ENCODE assay signal across 11 cellular contexts in the genomic region with DNA sequence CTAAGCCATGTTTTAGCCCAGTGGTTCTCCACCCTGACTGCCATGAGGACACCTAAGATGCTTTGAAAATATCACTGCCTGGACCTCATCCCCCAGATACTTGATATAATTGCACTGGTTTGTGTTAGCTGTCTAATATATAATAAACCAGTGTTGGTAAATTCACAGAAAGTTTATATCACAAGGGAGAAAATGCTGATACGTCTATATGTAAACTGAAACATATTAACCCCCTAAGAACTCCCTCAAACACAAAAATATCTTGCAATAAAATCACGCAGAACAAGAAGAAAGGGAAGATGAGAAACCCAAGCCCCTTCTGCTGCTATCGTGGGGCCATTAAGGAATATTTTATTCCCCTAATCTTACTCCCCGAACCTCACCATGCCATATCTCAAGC.
"Had no signal": no experiment of that assay in that cellular context is flagged by ENCODE, and none has a peak within 500 bp of the region (broad histone marks: within the 10 kb centered on the region; RNA-seq: fewer than 3 reads in every experiment).

No MANE protein-coding gene starts in this region.

- H3K4me1 ChIP-seq: HAP-1 had no signal

- FAIRE-seq: H1, H54 had no signal

- ATAC-seq: GM23338, HCT116 had no signal

- H2AFZ ChIP-seq: GM23248, GM23338 had no signal

- H3K27ac ChIP-seq: GM23248 had no signal

- DNase-seq: GM23248, GOT3, H7, H9, HCEC 1CT, HFFc6 had no signal

- H3K9me3 ChIP-seq: HAP-1 had no signal

- H3K4me3 ChIP-seq: GM23248, GM23338, HAP-1 had no signal

- H3K9ac ChIP-seq: GM23248 had no signal

- H3K4me2 ChIP-seq: GM23338 had no signal
